In the genomic region with DNA sequence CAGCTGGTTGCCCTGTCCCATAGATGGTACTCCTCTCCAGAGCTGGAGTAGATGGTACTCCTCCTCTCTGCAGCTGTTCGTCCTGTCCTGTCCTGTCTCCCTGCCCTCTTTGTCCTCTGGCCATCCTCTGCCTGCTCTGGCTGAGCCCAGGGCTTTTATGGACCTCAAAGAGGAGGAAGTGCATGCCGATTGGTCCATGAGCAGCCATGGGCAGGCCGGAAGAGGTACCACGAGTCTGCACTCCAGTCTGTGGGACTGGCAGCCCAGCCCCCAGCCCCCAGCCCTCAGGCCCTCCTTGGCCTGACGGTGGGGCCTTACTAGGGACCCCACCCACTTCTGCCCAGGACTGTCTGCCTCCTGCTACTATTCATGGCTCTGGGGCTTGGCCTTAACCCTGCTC, we compare ENCODE assay signal across 2 cellular contexts.
TF ChIP-seq lines count a peak whose summit lies in the region.

No MANE protein-coding gene starts in this region.

TF ChIP-seq in H1, 55 proteins besides CTCF, POLR2A, EP300 and RAD21:
- TF ChIP-seq KDM5A (IDR thresholded peaks at IDR 0.05; ENCODE audit: low read length) = no peak

TF ChIP-seq in HepG2, 621 proteins besides CTCF, POLR2A, EP300 and RAD21:
- TF ChIP-seq NFYC (CRISPR knock-in tag; IDR thresholded peaks at IDR 0.05) = peak; percentile 52; the same call in 1 of the 2 replicates
- no peak for TF ChIP-seq GABPA (IDR thresholded peaks at IDR 0.05; ENCODE audit: low read depth, low read length)
- peak; percentile 78 for TF ChIP-seq GABPA (CRISPR knock-in tag; IDR thresholded peaks at IDR 0.05; ENCODE audit: low read depth)
- no peak for TF ChIP-seq SATB2 (CRISPR knock-in tag; IDR thresholded peaks at IDR 0.05)
- no peak for TF ChIP-seq MBNL3 (CRISPR knock-in tag; conservative IDR thresholded peaks at IDR 0.05)
- no peak for TF ChIP-seq NR2F6 (IDR thresholded peaks at IDR 0.05)
- no peak for TF ChIP-seq NR2F6 (CRISPR knock-in tag; IDR thresholded peaks at IDR 0.05)
- peak; percentile 64; the same call in 1 of the 2 replicates for TF ChIP-seq ELF3 (CRISPR knock-in tag; IDR thresholded peaks at IDR 0.05)
- TF ChIP-seq, protein P1, sequence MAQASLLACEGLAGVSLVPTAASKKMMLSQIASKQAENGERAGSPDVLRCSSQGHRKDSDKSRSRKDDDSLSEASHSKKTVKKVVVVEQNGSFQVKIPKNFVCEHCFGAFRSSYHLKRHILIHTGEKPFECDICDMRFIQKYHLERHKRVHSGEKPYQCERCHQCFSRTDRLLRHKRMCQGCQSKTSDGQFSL (CRISPR knock-in tag; IDR thresholded peaks at IDR 0.05) = no peak
- TF ChIP-seq ZNF891 (CRISPR knock-in tag; IDR thresholded peaks at IDR 0.05) = 0 out of 2 replicates have a peak, but pooled peaks have one; percentile 32
- TF ChIP-seq, protein P2, sequence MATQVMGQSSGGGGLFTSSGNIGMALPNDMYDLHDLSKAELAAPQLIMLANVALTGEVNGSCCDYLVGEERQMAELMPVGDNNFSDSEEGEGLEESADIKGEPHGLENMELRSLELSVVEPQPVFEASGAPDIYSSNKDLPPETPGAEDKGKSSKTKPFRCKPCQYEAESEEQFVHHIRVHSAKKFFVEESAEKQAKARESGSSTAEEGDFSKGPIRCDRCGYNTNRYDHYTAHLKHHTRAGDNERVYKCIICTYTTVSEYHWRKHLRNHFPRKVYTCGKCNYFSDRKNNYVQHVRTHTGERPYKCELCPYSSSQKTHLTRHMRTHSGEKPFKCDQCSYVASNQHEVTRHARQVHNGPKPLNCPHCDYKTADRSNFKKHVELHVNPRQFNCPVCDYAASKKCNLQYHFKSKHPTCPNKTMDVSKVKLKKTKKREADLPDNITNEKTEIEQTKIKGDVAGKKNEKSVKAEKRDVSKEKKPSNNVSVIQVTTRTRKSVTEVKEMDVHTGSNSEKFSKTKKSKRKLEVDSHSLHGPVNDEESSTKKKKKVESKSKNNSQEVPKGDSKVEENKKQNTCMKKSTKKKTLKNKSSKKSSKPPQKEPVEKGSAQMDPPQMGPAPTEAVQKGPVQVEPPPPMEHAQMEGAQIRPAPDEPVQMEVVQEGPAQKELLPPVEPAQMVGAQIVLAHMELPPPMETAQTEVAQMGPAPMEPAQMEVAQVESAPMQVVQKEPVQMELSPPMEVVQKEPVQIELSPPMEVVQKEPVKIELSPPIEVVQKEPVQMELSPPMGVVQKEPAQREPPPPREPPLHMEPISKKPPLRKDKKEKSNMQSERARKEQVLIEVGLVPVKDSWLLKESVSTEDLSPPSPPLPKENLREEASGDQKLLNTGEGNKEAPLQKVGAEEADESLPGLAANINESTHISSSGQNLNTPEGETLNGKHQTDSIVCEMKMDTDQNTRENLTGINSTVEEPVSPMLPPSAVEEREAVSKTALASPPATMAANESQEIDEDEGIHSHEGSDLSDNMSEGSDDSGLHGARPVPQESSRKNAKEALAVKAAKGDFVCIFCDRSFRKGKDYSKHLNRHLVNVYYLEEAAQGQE (IDR thresholded peaks at IDR 0.05; ENCODE audit: borderline replicate concordance in 1 of 2, low read depth in 1 of 2, low read length in 2 of 2) = no peak
- no peak for TF ChIP-seq TBX3 (IDR thresholded peaks at IDR 0.05; ENCODE audit: borderline replicate concordance)
- 0 out of 2 replicates have a peak, but pooled peaks have one; percentile 30 for TF ChIP-seq ZNF333 (CRISPR knock-in tag; IDR thresholded peaks at IDR 0.05; ENCODE audit: borderline replicate concordance)
- no peak for TF ChIP-seq ZNF234 (CRISPR knock-in tag; conservative IDR thresholded peaks at IDR 0.05)
- no peak for TF ChIP-seq U2AF1 (optimal IDR thresholded peaks at IDR 0.05; ENCODE audit: low read depth, low read length)
- TF ChIP-seq RFXANK (CRISPR knock-in tag; IDR thresholded peaks at IDR 0.05) = no peak
- TF ChIP-seq SALL1 (CRISPR knock-in tag; IDR thresholded peaks at IDR 0.05) = no peak
- 0 out of 2 replicates have a peak, but pooled peaks have one; percentile 20 for TF ChIP-seq ZNF292 (CRISPR knock-in tag; IDR thresholded peaks at IDR 0.05; ENCODE audit: borderline replicate concordance, low read depth)
- TF ChIP-seq ZNF160 (CRISPR knock-in tag; IDR thresholded peaks at IDR 0.05) = no peak
- 0 out of 2 replicates have a peak, but pooled peaks have one; percentile 13 for TF ChIP-seq NFKB2 (CRISPR knock-in tag; IDR thresholded peaks at IDR 0.05; ENCODE audit: borderline replicate concordance)
- no peak for TF ChIP-seq ZNF619 (CRISPR knock-in tag; IDR thresholded peaks at IDR 0.05)
- no peak for TF ChIP-seq ETV5 (CRISPR knock-in tag; IDR thresholded peaks at IDR 0.05; ENCODE audit: borderline replicate concordance)
- TF ChIP-seq ETV6 (CRISPR knock-in tag; conservative IDR thresholded peaks at IDR 0.05) = no peak
- TF ChIP-seq ATRX (CRISPR knock-in tag; IDR thresholded peaks at IDR 0.05; ENCODE audit: borderline replicate concordance) = no peak
- TF ChIP-seq ELF1 (CRISPR knock-in tag; IDR thresholded peaks at IDR 0.05) = peak; percentile 44; the same call in 1 of the 2 replicates
- TF ChIP-seq, protein P3, sequence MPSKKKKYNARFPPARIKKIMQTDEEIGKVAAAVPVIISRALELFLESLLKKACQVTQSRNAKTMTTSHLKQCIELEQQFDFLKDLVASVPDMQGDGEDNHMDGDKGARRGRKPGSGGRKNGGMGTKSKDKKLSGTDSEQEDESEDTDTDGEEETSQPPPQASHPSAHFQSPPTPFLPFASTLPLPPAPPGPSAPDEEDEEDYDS (CRISPR knock-in tag; IDR thresholded peaks at IDR 0.05) = peak; percentile 91
- no peak for TF ChIP-seq MED1 (CRISPR knock-in tag; IDR thresholded peaks at IDR 0.05)
- TF ChIP-seq, protein P4, sequence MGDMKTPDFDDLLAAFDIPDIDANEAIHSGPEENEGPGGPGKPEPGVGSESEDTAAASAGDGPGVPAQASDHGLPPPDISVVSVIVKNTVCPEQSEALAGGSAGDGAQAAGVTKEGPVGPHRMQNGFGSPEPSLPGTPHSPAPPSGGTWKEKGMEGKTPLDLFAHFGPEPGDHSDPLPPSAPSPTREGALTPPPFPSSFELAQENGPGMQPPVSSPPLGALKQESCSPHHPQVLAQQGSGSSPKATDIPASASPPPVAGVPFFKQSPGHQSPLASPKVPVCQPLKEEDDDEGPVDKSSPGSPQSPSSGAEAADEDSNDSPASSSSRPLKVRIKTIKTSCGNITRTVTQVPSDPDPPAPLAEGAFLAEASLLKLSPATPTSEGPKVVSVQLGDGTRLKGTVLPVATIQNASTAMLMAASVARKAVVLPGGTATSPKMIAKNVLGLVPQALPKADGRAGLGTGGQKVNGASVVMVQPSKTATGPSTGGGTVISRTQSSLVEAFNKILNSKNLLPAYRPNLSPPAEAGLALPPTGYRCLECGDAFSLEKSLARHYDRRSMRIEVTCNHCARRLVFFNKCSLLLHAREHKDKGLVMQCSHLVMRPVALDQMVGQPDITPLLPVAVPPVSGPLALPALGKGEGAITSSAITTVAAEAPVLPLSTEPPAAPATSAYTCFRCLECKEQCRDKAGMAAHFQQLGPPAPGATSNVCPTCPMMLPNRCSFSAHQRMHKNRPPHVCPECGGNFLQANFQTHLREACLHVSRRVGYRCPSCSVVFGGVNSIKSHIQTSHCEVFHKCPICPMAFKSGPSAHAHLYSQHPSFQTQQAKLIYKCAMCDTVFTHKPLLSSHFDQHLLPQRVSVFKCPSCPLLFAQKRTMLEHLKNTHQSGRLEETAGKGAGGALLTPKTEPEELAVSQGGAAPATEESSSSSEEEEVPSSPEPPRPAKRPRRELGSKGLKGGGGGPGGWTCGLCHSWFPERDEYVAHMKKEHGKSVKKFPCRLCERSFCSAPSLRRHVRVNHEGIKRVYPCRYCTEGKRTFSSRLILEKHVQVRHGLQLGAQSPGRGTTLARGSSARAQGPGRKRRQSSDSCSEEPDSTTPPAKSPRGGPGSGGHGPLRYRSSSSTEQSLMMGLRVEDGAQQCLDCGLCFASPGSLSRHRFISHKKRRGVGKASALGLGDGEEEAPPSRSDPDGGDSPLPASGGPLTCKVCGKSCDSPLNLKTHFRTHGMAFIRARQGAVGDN (CRISPR knock-in tag; IDR thresholded peaks at IDR 0.05) = peak; percentile 55
- TF ChIP-seq MATR3 (CRISPR knock-in tag; IDR thresholded peaks at IDR 0.05) = no peak
- 0 out of 2 replicates have a peak, but pooled peaks have one; percentile 13 for TF ChIP-seq SAP130 (CRISPR knock-in tag; IDR thresholded peaks at IDR 0.05; ENCODE audit: low read depth)
- TF ChIP-seq, protein P5, sequence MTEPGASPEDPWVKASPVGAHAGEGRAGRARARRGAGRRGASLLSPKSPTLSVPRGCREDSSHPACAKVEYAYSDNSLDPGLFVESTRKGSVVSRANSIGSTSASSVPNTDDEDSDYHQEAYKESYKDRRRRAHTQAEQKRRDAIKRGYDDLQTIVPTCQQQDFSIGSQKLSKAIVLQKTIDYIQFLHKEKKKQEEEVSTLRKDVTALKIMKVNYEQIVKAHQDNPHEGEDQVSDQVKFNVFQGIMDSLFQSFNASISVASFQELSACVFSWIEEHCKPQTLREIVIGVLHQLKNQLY (CRISPR knock-in tag; IDR thresholded peaks at IDR 0.05) = no peak
- TF ChIP-seq GABPB1 (CRISPR knock-in tag; IDR thresholded peaks at IDR 0.05) = peak; percentile 73
- TF ChIP-seq ZNF101 (CRISPR knock-in tag; IDR thresholded peaks at IDR 0.05; ENCODE audit: borderline replicate concordance, low read depth) = no peak
- TF ChIP-seq SAFB2 (CRISPR knock-in tag; IDR thresholded peaks at IDR 0.05; ENCODE audit: borderline replicate concordance, low read depth) = no peak
- TF ChIP-seq SOX6 (IDR thresholded peaks at IDR 0.05) = no peak
- no peak for TF ChIP-seq SOX6 (CRISPR knock-in tag; IDR thresholded peaks at IDR 0.05)
- TF ChIP-seq ZNF768 (CRISPR knock-in tag; IDR thresholded peaks at IDR 0.05) = peak; percentile 15; the same call in 1 of the 2 replicates
- TF ChIP-seq, protein P6, sequence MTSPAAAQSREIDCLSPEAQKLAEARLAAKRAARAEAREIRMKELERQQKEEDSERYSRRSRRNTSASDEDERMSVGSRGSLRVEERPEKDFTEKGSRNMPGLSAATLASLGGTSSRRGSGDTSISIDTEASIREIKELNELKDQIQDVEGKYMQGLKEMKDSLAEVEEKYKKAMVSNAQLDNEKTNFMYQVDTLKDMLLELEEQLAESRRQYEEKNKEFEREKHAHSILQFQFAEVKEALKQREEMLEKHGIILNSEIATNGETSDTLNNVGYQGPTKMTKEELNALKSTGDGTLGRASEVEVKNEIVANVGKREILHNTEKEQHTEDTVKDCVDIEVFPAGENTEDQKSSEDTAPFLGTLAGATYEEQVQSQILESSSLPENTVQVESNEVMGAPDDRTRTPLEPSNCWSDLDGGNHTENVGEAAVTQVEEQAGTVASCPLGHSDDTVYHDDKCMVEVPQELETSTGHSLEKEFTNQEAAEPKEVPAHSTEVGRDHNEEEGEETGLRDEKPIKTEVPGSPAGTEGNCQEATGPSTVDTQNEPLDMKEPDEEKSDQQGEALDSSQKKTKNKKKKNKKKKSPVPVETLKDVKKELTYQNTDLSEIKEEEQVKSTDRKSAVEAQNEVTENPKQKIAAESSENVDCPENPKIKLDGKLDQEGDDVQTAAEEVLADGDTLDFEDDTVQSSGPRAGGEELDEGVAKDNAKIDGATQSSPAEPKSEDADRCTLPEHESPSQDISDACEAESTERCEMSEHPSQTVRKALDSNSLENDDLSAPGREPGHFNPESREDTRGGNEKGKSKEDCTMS (CRISPR knock-in tag; conservative IDR thresholded peaks at IDR 0.05) = no peak
- TF ChIP-seq, protein P7, sequence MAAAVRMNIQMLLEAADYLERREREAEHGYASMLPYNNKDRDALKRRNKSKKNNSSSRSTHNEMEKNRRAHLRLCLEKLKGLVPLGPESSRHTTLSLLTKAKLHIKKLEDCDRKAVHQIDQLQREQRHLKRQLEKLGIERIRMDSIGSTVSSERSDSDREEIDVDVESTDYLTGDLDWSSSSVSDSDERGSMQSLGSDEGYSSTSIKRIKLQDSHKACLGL (CRISPR knock-in tag; IDR thresholded peaks at IDR 0.05) = no peak
